29 cellular contexts compared by ENCODE assay signal in the genomic region with DNA sequence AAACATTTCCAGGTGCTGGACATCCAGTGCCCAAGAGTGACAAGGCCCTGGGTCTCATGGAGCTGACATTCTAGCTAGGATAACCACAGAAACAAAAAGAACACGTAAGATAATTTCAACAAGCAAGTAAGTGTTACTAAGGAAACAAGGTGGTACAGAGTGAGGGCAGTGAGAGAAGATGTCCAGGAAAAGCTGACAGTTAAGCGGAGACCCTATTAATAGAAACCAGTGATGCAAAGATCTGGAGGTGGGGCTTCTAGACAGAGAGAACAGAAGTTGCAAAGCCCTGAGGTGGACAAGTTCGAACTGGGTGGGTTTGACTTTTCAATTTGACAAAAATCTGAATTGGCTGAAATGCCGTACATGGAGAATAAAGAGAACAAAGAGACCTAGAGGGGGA.
"Had no signal": no experiment of that assay in that cellular context is flagged by ENCODE, and none has a peak within 500 bp of the region (broad histone marks: within the 10 kb centered on the region; RNA-seq: fewer than 3 reads in every experiment).

No MANE protein-coding gene starts in this region.

- H3K27me3 ChIP-seq: colonic mucosa, esophagus muscularis mucosa, gastrocnemius medialis, gastroesophageal sphincter had no signal

- ATAC-seq: effector memory CD8-positive, alpha-beta T cell; esophagus mucosa; foreskin keratinocyte; gastrocnemius medialis; gastroesophageal sphincter had no signal

- H3K4me1 ChIP-seq: colonic mucosa, gastroesophageal sphincter, heart left ventricle, heart right ventricle had no signal

- H3K9me3 Mint-ChIP-seq: dendritic cell treated with granulocyte-macrophage colony-stimulating factor and Interleukin-4, amounts not matched to agents 40 ng/mL and 50 ng/mL, for 4 days; effector memory CD8-positive, alpha-beta T cell; endodermal cell had no signal

- FAIRE-seq: colon, endometrium, endothelial cell of umbilical vein, frontal cortex had no signal

- H3K36me3 ChIP-seq: colonic mucosa, esophagus muscularis mucosa, esophagus squamous epithelium, gastrocnemius medialis, gastroesophageal sphincter, heart left ventricle, heart right ventricle had no signal

- DNase-seq: colonic mucosa; cortex of kidney; dermis blood vessel endothelial cell; dorsolateral prefrontal cortex; effector CD4-positive, alpha-beta T cell; effector CD8-positive, alpha-beta T cell; effector memory CD4-positive, alpha-beta T cell; effector memory CD8-positive, alpha-beta T cell; endodermal cell; erythroblast; esophagus squamous epithelium; foreskin fibroblast; foreskin keratinocyte; foreskin melanocyte; gastrocnemius medialis; glutamatergic neuron; head of caudate nucleus; heart left ventricle; heart right ventricle had no signal

- H3K27ac Mint-ChIP-seq: dendritic cell treated with granulocyte-macrophage colony-stimulating factor and Interleukin-4, amounts not matched to agents 40 ng/mL and 50 ng/mL, for 4 days; effector memory CD8-positive, alpha-beta T cell; endodermal cell had no signal

- H3K27ac ChIP-seq: colonic mucosa, coronary artery, dorsolateral prefrontal cortex, epithelial cell of prostate, esophagus muscularis mucosa, esophagus squamous epithelium, foreskin keratinocyte, gastrocnemius medialis, gastroesophageal sphincter, heart left ventricle, heart right ventricle had no signal

- H3K4me3 Mint-ChIP-seq: dendritic cell treated with granulocyte-macrophage colony-stimulating factor and Interleukin-4, amounts not matched to agents 40 ng/mL and 50 ng/mL, for 4 days; effector memory CD8-positive, alpha-beta T cell; endodermal cell had no signal

- H3K9me3 ChIP-seq: colonic mucosa, esophagus muscularis mucosa, esophagus squamous epithelium, gastrocnemius medialis, gastroesophageal sphincter, heart left ventricle, heart right ventricle had no signal

- H3K4me3 ChIP-seq: colonic mucosa, coronary artery, dorsolateral prefrontal cortex, esophagus muscularis mucosa, esophagus squamous epithelium, gastrocnemius medialis, gastroesophageal sphincter, heart left ventricle, heart right ventricle had no signal
